In the genomic region with DNA sequence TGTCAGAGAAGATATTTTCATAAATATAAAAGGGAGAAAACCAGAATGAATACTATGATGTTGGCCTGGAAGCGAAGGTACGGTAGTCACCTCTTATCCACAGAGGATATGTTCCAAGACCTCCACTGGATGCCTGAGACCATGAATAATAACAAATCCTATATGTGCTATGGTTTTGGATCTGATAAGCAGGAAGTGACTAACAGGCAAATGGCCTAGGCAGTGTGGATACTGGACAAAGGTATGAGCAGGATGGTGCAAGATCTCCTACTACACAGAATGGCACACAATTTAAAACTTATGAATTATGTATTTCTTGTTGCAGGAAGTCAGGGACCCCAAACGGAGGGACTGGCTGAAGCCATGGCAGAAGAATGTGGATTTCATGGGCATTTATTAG, we compare ENCODE assay signal across 1 cellular context.
A peak's percentile ranks its signal among the peaks of the same experiment; 100 is the strongest.
TF ChIP-seq lines count a peak whose summit lies in the region.

No MANE protein-coding gene starts in this region.

TF ChIP-seq in SK-N-SH, 30 proteins besides CTCF, POLR2A, EP300 and RAD21:
- TF ChIP-seq, protein P1, sequence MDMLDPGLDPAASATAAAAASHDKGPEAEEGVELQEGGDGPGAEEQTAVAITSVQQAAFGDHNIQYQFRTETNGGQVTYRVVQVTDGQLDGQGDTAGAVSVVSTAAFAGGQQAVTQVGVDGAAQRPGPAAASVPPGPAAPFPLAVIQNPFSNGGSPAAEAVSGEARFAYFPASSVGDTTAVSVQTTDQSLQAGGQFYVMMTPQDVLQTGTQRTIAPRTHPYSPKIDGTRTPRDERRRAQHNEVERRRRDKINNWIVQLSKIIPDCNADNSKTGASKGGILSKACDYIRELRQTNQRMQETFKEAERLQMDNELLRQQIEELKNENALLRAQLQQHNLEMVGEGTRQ (IDR thresholded peaks at IDR 0.05; ENCODE audit: borderline replicate concordance, low read depth, low read length), result no peak
- TF ChIP-seq CHD2 (IDR thresholded peaks at IDR 0.05; ENCODE audit: low read length, partially characterized antibody), result no peak
- TF ChIP-seq ELF1 (IDR thresholded peaks at IDR 0.05), result no peak
- no peak for TF ChIP-seq RXRA (IDR thresholded peaks at IDR 0.05; ENCODE audit: borderline replicate concordance, low read depth)
- TF ChIP-seq, protein P2, sequence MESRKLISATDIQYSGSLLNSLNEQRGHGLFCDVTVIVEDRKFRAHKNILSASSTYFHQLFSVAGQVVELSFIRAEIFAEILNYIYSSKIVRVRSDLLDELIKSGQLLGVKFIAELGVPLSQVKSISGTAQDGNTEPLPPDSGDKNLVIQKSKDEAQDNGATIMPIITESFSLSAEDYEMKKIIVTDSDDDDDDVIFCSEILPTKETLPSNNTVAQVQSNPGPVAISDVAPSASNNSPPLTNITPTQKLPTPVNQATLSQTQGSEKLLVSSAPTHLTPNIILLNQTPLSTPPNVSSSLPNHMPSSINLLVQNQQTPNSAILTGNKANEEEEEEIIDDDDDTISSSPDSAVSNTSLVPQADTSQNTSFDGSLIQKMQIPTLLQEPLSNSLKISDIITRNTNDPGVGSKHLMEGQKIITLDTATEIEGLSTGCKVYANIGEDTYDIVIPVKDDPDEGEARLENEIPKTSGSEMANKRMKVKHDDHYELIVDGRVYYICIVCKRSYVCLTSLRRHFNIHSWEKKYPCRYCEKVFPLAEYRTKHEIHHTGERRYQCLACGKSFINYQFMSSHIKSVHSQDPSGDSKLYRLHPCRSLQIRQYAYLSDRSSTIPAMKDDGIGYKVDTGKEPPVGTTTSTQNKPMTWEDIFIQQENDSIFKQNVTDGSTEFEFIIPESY (IDR thresholded peaks at IDR 0.05; ENCODE audit: borderline replicate concordance, low read depth), result no peak
- TF ChIP-seq, protein P3, sequence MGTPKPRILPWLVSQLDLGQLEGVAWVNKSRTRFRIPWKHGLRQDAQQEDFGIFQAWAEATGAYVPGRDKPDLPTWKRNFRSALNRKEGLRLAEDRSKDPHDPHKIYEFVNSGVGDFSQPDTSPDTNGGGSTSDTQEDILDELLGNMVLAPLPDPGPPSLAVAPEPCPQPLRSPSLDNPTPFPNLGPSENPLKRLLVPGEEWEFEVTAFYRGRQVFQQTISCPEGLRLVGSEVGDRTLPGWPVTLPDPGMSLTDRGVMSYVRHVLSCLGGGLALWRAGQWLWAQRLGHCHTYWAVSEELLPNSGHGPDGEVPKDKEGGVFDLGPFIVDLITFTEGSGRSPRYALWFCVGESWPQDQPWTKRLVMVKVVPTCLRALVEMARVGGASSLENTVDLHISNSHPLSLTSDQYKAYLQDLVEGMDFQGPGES (IDR thresholded peaks at IDR 0.05; ENCODE audit: low read depth, low read length), result no peak
- no peak for TF ChIP-seq FOXM1 (IDR thresholded peaks at IDR 0.05; ENCODE audit: low read depth)
- TF ChIP-seq SIN3A (IDR thresholded peaks at IDR 0.05; ENCODE audit: borderline replicate concordance, low read depth, low read length), result no peak
- no peak for TF ChIP-seq NRF1 (IDR thresholded peaks at IDR 0.05; ENCODE audit: low read depth, low read length)
- TF ChIP-seq, protein P4, sequence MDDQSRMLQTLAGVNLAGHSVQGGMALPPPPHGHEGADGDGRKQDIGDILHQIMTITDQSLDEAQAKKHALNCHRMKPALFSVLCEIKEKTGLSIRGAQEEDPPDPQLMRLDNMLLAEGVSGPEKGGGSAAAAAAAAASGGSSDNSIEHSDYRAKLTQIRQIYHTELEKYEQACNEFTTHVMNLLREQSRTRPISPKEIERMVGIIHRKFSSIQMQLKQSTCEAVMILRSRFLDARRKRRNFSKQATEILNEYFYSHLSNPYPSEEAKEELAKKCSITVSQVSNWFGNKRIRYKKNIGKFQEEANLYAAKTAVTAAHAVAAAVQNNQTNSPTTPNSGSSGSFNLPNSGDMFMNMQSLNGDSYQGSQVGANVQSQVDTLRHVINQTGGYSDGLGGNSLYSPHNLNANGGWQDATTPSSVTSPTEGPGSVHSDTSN (IDR thresholded peaks at IDR 0.05), result no peak
- TF ChIP-seq JUND (IDR thresholded peaks at IDR 0.05), result peak; percentile 51
- peak; percentile 48; the same call in 1 of the 2 replicates for TF ChIP-seq TCF12 (IDR thresholded peaks at IDR 0.05)
- TF ChIP-seq RFX5 (IDR thresholded peaks at IDR 0.05; ENCODE audit: low read length), result no peak
